In the genomic region with DNA sequence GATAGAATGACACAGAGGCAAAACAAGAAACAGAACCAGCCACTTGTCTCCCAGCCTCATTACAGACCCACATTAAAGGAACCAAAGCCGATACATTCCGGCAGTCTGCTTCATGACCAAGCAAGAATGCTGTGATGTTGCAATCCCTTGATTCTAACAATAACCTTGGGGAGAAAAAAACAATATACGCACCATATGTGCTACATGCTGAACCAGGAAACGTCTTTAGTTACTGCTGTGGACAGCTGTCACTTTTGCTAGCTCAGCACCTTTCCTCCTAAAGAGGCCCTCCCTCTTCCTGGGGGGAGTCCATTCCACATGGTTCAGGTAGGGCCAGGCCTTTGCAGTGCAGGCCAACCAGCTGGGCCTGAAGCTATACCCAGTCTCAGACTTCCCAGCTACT, we compare ENCODE assay signal across 10 cellular contexts.
DNase-seq lines count a peak whose midpoint lies in the region; ATAC-seq, FAIRE-seq and TF ChIP-seq lines count a peak whose summit lies in the region.
"Had no signal": no experiment of that assay in that cellular context is flagged by ENCODE, and none has a peak within 500 bp of the region (broad histone marks: within the 10 kb centered on the region; RNA-seq: fewer than 3 reads in every experiment).

No MANE protein-coding gene starts in this region.

- H3K23me2 ChIP-seq in H1 (ENCODE audit: low read depth, low read length): no peaks in the 10 kb centered on the region

- H3K27ac ChIP-seq in H1 (ENCODE audit: low read depth, low read length): no peak overlapping the region; the same call in 1 of the 2 replicates
- peak overlapping the region; percentile 59 for H3K27ac ChIP-seq in mesodermal cell (ENCODE audit: low read depth, low read length, severe bottlenecking)

- H3K4ac ChIP-seq in H1 (replicated peaks; ENCODE audit: insufficient read length, low read depth, low read length): no peak overlapping the region

- H2BK15ac ChIP-seq in H1 (ENCODE audit: low read length): no peak overlapping the region

- FAIRE-seq in H1 (lab: Jason Lieb, UNC): no peak

- H2BK20ac ChIP-seq in H1 (ENCODE audit: low read length): no peak overlapping the region

- no peak overlapping the region for H3K56ac ChIP-seq in H1 (replicated peaks; ENCODE audit: insufficient read length, low read depth, low read length)

- H4K5ac ChIP-seq in H1 (ENCODE audit: insufficient read length, low read depth, low read length): no peak overlapping the region

- H3K9ac ChIP-seq in H1 (replicated peaks in 1 of 4; ENCODE audit: extremely low read depth in 1 of 4, low read depth in 3 of 4, low read length in 3 of 4): no peak overlapping the region

- H2AFZ ChIP-seq in H1 (ENCODE audit: low read length): no peak overlapping the region

- DNase-seq in AG04449 (ENCODE audit: low read depth, low spot score) (peak; percentile 86), NCI-H226 (peak; percentile 71), H1 (ENCODE audit: low read depth in 1 of 2, low spot score in 2 of 2) (no peak)
- no peak for DNase-seq in activated effector memory CD4-positive, alpha-beta T cell treated with Interleukin-2 at 50 U/mL for 16 hours

- no peak overlapping the region for H2BK120ac ChIP-seq in H1 (replicated peaks; ENCODE audit: low read depth, low read length)

- H3K27me3 Mint-ChIP-seq in activated T-helper 17 cell treated with anti-CD3 and anti-CD28 coated beads, Interleukin-2, amount 50 U/mL, for 72 hours: no peaks in the 10 kb centered on the region
- H3K27me3 Mint-ChIP-seq: activated naive CD4-positive, alpha-beta T cell treated with anti-CD3 and anti-CD28 coated beads, Interleukin-2, amount 50 U/mL, for 24 hours had no signal

- H3K14ac ChIP-seq in H1 (ENCODE audit: insufficient read length): no peak overlapping the region

- H3K36me3 ChIP-seq in H1 (ENCODE audit: control insufficient read depth in 2 of 4, insufficient read depth in 4 of 4, low read length in 3 of 4) (no peaks in the 10 kb centered on the region), mesodermal cell (ENCODE audit: control insufficient read depth, insufficient read depth, low read length) (no peaks in the 10 kb centered on the region)

- ATAC-seq in HG03565 (IDR thresholded peaks at IDR 0.05; ENCODE audit: unreplicated experiment): no peak
- no peak for ATAC-seq in GM21576 (IDR thresholded peaks at IDR 0.05; ENCODE audit: unreplicated experiment)
- no peak for ATAC-seq in activated T-helper 17 cell treated with anti-CD3 and anti-CD28 coated beads, Interleukin-2, amount 50 U/mL, for 72 hours (replicated peaks)

- H3K9me3 Mint-ChIP-seq in activated T-helper 17 cell treated with anti-CD3 and anti-CD28 coated beads, Interleukin-2, amount 50 U/mL, for 72 hours: peaks cover 8% of the 10 kb centered on the region

- H3K18ac ChIP-seq in H1 (ENCODE audit: extremely low read depth, low read length): no peak overlapping the region

- POLR2A ChIA-PET in AG04449 (lab: Yijun Ruan, JAX): no interaction called here
- POLR2A ChIA-PET in H1 (lab: Charles Lee; ENCODE audit: partially characterized antibody): no interaction called here

- peaks cover 4% of the 10 kb centered on the region for H3K4me1 Mint-ChIP-seq in activated T-helper 17 cell treated with anti-CD3 and anti-CD28 coated beads, Interleukin-2, amount 50 U/mL, for 72 hours

- no peak overlapping the region for H3K4me3 Mint-ChIP-seq in activated T-helper 17 cell treated with anti-CD3 and anti-CD28 coated beads, Interleukin-2, amount 50 U/mL, for 72 hours
- H3K4me3 Mint-ChIP-seq: activated naive CD4-positive, alpha-beta T cell treated with anti-CD3 and anti-CD28 coated beads, Interleukin-2, amount 50 U/mL, for 24 hours had no signal

- CTCF ChIA-PET in AG04449 (lab: Yijun Ruan, JAX): no interaction called here
- CTCF ChIA-PET in H1 (lab: Charles Lee; ENCODE audit: partially characterized antibody): interaction anchor here (1.8 kb wide), 1 partner anchor 12 kb away, joined by 4 read pairs; no protein-coding TSS in a partner anchor

- no peak overlapping the region for H2AK5ac ChIP-seq in H1 (ENCODE audit: low read depth, low read length)

- H3K4me3 ChIP-seq in AG04449 (ENCODE audit: low read depth, low read length): no peak overlapping the region
- H3K4me3 ChIP-seq in H1 (ENCODE audit: extremely low read depth in 1 of 4, insufficient read depth in 2 of 4, low read depth in 3 of 4, low read length in 4 of 4): no peak overlapping the region
- no peak overlapping the region for H3K4me3 ChIP-seq in mesodermal cell (ENCODE audit: extremely low read depth, insufficient read depth, low read length, poor library complexity, severe bottlenecking)

- TF ChIP-seq EP300 in H1 (IDR thresholded peaks at IDR 0.05; ENCODE audit: borderline replicate concordance in 1 of 2, low read depth in 2 of 2, low read length in 2 of 2): no peak

- H3K27ac Mint-ChIP-seq in activated T-helper 17 cell treated with anti-CD3 and anti-CD28 coated beads, Interleukin-2, amount 50 U/mL, for 72 hours: no peak overlapping the region
- H3K27ac Mint-ChIP-seq: activated naive CD4-positive, alpha-beta T cell treated with anti-CD3 and anti-CD28 coated beads, Interleukin-2, amount 50 U/mL, for 24 hours had no signal

- H3K27me3 ChIP-seq in H1 (replicated peaks in 1 of 4; ENCODE audit: control insufficient read depth in 3 of 4, extremely low read depth in 1 of 4, insufficient read depth in 3 of 4, low read length in 3 of 4): no peaks in the 10 kb centered on the region

- 95% methylated on average over 4 of the region's 4 CpGs; no CpG with 5 or more reads in 1 of the 2 experiments for WGBS in H1 (ENCODE audit: extremely low coverage in 1 of 2, insufficient coverage in 1 of 2, insufficient read length in 1 of 2, insufficient replicate concordance in 2 of 2, low coverage in 1 of 2, low lambda C conversion rate in 2 of 2, missing lambda C conversion rate in 1 of 2), 2 experiments
- 82 to 89% methylated on average over 4 of the region's 4 CpGs for WGBS in mesodermal cell (ENCODE audit: insufficient coverage in 2 of 2), 2 experiments

- 0 out of 2 replicates have a peak overlapping the region, but pooled peaks have one; percentile 27 for H2BK12ac ChIP-seq in H1 (ENCODE audit: low read depth, low read length)

- 0 out of 7 replicates have a peak, but pooled peaks cover 0 to 2% (median 0%) of the 10 kb centered on the region in 4 experiments for H3K4me1 ChIP-seq in H1 (replicated peaks in 1 of 4; ENCODE audit: control insufficient read depth in 3 of 4, insufficient read depth in 4 of 4, low read length in 3 of 4)
- H3K4me1 ChIP-seq in mesodermal cell (ENCODE audit: control insufficient read depth, insufficient read depth, low read length, poor library complexity, severe bottlenecking): peaks cover 14% of the 10 kb centered on the region
- H3K4me1 ChIP-seq: Caco-2 had no signal

- H3K79me2 ChIP-seq in H1 (ENCODE audit: control insufficient read depth in 1 of 2, insufficient read depth in 2 of 2, low read length in 2 of 2): no peaks in the 10 kb centered on the region

- H3K23ac ChIP-seq in H1 (ENCODE audit: insufficient read length): no peak overlapping the region

- TF ChIP-seq CTCF in AG04449 (IDR thresholded peaks at IDR 0.05; ENCODE audit: insufficient read depth, low read length, missing control alignments) (no peak), H1 (IDR thresholded peaks at IDR 0.05; ENCODE audit: control extremely low read depth in 1 of 3, insufficient read depth in 1 of 3, low read depth in 1 of 3, low read length in 3 of 3) (no peak)

- no peak overlapping the region for H3K4me2 ChIP-seq in H1 (ENCODE audit: insufficient read depth in 1 of 2, low read depth in 2 of 2, low read length in 2 of 2)

- no peaks in the 10 kb centered on the region for H3K79me1 ChIP-seq in H1 (ENCODE audit: low read depth, low read length)

- H2BK5ac ChIP-seq in H1 (ENCODE audit: low read depth, low read length): no peak overlapping the region

- no peak overlapping the region for H4K91ac ChIP-seq in H1 (replicated peaks; ENCODE audit: insufficient read length, low read length)

- no peak overlapping the region for H4K8ac ChIP-seq in H1 (ENCODE audit: extremely low read depth, insufficient read depth, low read length)

- H4K20me1 ChIP-seq in H1 (replicated peaks in 1 of 2; ENCODE audit: control insufficient read depth in 1 of 2, insufficient read depth in 2 of 2, low read length in 2 of 2): no peaks in the 10 kb centered on the region

- TF ChIP-seq RAD21 in H1 (IDR thresholded peaks at IDR 0.05 in 1 of 2, conservative IDR thresholded peaks at IDR 0.05 in 1 of 2; ENCODE audit: low read depth in 2 of 2, low read length in 2 of 2): no peak

- H3K36me3 Mint-ChIP-seq in activated T-helper 17 cell treated with anti-CD3 and anti-CD28 coated beads, Interleukin-2, amount 50 U/mL, for 72 hours (ENCODE audit: low read depth): no peaks in the 10 kb centered on the region

- TF ChIP-seq POLR2A in H1 (IDR thresholded peaks at IDR 0.05; ENCODE audit: control extremely low read depth in 1 of 2, low read depth in 2 of 2, low read length in 2 of 2): no peak

- 0 out of 4 replicates have a peak, but pooled peaks cover 0 to 3% of the 10 kb centered on the region in 2 experiments for H3K9me3 ChIP-seq in H1 (ENCODE audit: insufficient read depth in 2 of 2, low read depth in 1 of 2, low read length in 1 of 2)
- H3K9me3 ChIP-seq in mesodermal cell (ENCODE audit: control insufficient read depth, low read length): peaks cover 4% of the 10 kb centered on the region

TF ChIP-seq in H1, 55 proteins besides CTCF, POLR2A, EP300 and RAD21:
- TF ChIP-seq TBP (IDR thresholded peaks at IDR 0.05; ENCODE audit: low read depth, low read length) (no peak), CEBPB (IDR thresholded peaks at IDR 0.05; ENCODE audit: low read depth, low read length) (peak; percentile 64; the same call in 1 of the 2 replicates), BCL11A (IDR thresholded peaks at IDR 0.05; ENCODE audit: low read depth in 2 of 2, low read length in 2 of 2) (no peak), CTBP2 (IDR thresholded peaks at IDR 0.05; ENCODE audit: borderline replicate concordance, insufficient read depth, insufficient read length, low read length) (no peak)

Comparison
In these comparisons a context has a peak if more than half of its experiments do, and no peak if none do; other contexts are left out.
1. DNase-seq: peak in AG04449 (single experiment) and NCI-H226 (single experiment); none in H1 (0 of 2) and activated effector memory CD4-positive, alpha-beta T cell treated with Interleukin-2 at 50 U/mL for 16 hours (single experiment).